Comparison of ENCODE assay signal across 22 cellular contexts in the genomic region with DNA sequence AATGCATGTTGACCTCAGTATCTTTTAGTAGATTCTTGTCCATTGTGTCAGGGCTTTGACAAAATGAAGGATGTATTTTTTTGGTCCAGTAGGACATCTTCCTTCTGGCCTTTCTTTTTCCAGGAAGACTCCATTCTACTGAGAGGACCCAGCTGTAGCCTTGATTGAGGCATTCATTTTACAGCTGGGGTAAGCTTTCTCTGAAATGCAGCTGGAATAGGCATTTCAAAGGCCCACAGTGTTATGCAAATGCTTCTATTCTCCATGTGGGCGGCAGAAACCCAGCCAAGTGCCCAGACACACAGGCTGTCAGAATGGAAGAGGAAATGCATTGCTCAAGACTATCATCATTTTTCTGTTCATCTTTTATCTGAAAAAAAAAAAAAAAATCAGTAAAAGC.
A peak's percentile ranks its signal among the peaks of the same experiment; 100 is the strongest.
DNase-seq lines count a peak whose midpoint lies in the region; ATAC-seq and TF ChIP-seq lines count a peak whose summit lies in the region.
"Had no signal": no experiment of that assay in that cellular context is flagged by ENCODE, and none has a peak within 500 bp of the region (broad histone marks: within the 10 kb centered on the region; RNA-seq: fewer than 3 reads in every experiment).

No MANE protein-coding gene starts in this region.

- peaks cover 23% of the 10 kb centered on the region for H3K4me1 Mint-ChIP-seq in neural crest cell
- H3K4me1 Mint-ChIP-seq in activated naive CD8-positive, alpha-beta T cell treated with anti-CD3 and anti-CD28 coated beads, Interleukin-2, amount 50 U/mL, for 24 hours, result no peaks in the 10 kb centered on the region
- H3K4me1 Mint-ChIP-seq: naive thymus-derived CD8-positive, alpha-beta T cell; T-cell had no signal

- H3K9me3 Mint-ChIP-seq in neural crest cell, result peaks cover 16% of the 10 kb centered on the region
- H3K9me3 Mint-ChIP-seq in activated naive CD8-positive, alpha-beta T cell treated with anti-CD3 and anti-CD28 coated beads, Interleukin-2, amount 50 U/mL, for 24 hours, result peaks cover 22% of the 10 kb centered on the region

- no peaks in the 10 kb centered on the region for H3K27me3 Mint-ChIP-seq in neural crest cell (ENCODE audit: low read depth)
- no peaks in the 10 kb centered on the region for H3K27me3 Mint-ChIP-seq in activated naive CD8-positive, alpha-beta T cell treated with anti-CD3 and anti-CD28 coated beads, Interleukin-2, amount 50 U/mL, for 24 hours
- H3K27me3 Mint-ChIP-seq: activated T-cell treated with anti-CD3 and anti-CD28 coated beads, Interleukin-2, amount 50 U/mL, for 24 hours; naive thymus-derived CD8-positive, alpha-beta T cell; T-cell had no signal

- no peak for TF ChIP-seq CTCF in neural crest cell (conservative IDR thresholded peaks at IDR 0.05)

- peaks cover 20% of the 10 kb centered on the region for H3K36me3 Mint-ChIP-seq in neural crest cell (ENCODE audit: low read depth)
- no peaks in the 10 kb centered on the region for H3K36me3 Mint-ChIP-seq in activated naive CD8-positive, alpha-beta T cell treated with anti-CD3 and anti-CD28 coated beads, Interleukin-2, amount 50 U/mL, for 24 hours (ENCODE audit: low read depth)
- H3K36me3 Mint-ChIP-seq: naive thymus-derived CD8-positive, alpha-beta T cell; T-cell had no signal

- no peak for ATAC-seq in HG02623 (IDR thresholded peaks at IDR 0.05; ENCODE audit: unreplicated experiment)
- no peak for ATAC-seq in activated naive CD8-positive, alpha-beta T cell treated with anti-CD3 and anti-CD28 coated beads, Interleukin-2, amount 50 U/mL, for 24 hours
- ATAC-seq: A549; naive thymus-derived CD8-positive, alpha-beta T cell; PC-3; T-cell had no signal

- intact Hi-C loops in head of caudate nucleus (cut with DNase I), result no loop called here

- DNase-seq in ELF-1 (ENCODE audit: low read depth, low spot score) (peak; percentile 67), NCI-H2227 treated with DMSO at 0.1 percent for 48 hours (lab: John Stamatoyannopoulos, UW) (peak; percentile 60), head of caudate nucleus (peak in 41 of 42 donors; percentile 5 to 80 (median 54)), neural crest cell (ENCODE audit: low read depth, low spot score) (peak; percentile 3), COLO668 (lab: John Stamatoyannopoulos, UW; ENCODE audit: unreplicated experiment) (no peak), cerebellar nuclear complex (lab: John Stamatoyannopoulos, UW) (no peak)
- no peak for DNase-seq in activated naive CD8-positive, alpha-beta T cell treated with anti-CD3 and anti-CD28 coated beads, Interleukin-2, amount 50 U/mL, for 24 hours
- DNase-seq: activated T-cell treated with anti-CD3 and anti-CD28 coated beads, Interleukin-2, amount 50 U/mL, for 24 hours; Caco-2; central memory CD4-positive, alpha-beta T cell; DND-41; foreskin fibroblast; GOT3; Karpas-422; naive thymus-derived CD8-positive, alpha-beta T cell; NCI-H1694 treated with DMSO at 0.1 percent for 48 hours; NCI-H345; PC-3; SHP77; T-cell had no signal

- peak overlapping the region; percentile 79 for H3K27ac Mint-ChIP-seq in neural crest cell (ENCODE audit: unreplicated experiment)
- no peak overlapping the region for H3K27ac Mint-ChIP-seq in activated naive CD8-positive, alpha-beta T cell treated with anti-CD3 and anti-CD28 coated beads, Interleukin-2, amount 50 U/mL, for 24 hours
- H3K27ac Mint-ChIP-seq: activated T-cell treated with anti-CD3 and anti-CD28 coated beads, Interleukin-2, amount 50 U/mL, for 24 hours; naive thymus-derived CD8-positive, alpha-beta T cell; T-cell had no signal

- peak overlapping the region; percentile 33 for H3K4me3 Mint-ChIP-seq in neural crest cell
- H3K4me3 Mint-ChIP-seq in activated naive CD8-positive, alpha-beta T cell treated with anti-CD3 and anti-CD28 coated beads, Interleukin-2, amount 50 U/mL, for 24 hours, result no peak overlapping the region
- H3K4me3 Mint-ChIP-seq: activated T-cell treated with anti-CD3 and anti-CD28 coated beads, Interleukin-2, amount 50 U/mL, for 24 hours; naive thymus-derived CD8-positive, alpha-beta T cell; T-cell had no signal

Comparison
In these comparisons a context has a peak if more than half of its experiments do, and no peak if none do; other contexts are left out.
1. DNase-seq: peak in ELF-1 (single experiment), NCI-H2227 treated with DMSO at 0.1 percent for 48 hours (single experiment), head of caudate nucleus (41 of 42) and neural crest cell (single experiment); none in COLO668 (single experiment), cerebellar nuclear complex (0 of 2) and activated naive CD8-positive, alpha-beta T cell treated with anti-CD3 and anti-CD28 coated beads, Interleukin-2, amount 50 U/mL, for 24 hours (single experiment).